Comparison of ENCODE assay signal across 1 cellular context in the genomic region with DNA sequence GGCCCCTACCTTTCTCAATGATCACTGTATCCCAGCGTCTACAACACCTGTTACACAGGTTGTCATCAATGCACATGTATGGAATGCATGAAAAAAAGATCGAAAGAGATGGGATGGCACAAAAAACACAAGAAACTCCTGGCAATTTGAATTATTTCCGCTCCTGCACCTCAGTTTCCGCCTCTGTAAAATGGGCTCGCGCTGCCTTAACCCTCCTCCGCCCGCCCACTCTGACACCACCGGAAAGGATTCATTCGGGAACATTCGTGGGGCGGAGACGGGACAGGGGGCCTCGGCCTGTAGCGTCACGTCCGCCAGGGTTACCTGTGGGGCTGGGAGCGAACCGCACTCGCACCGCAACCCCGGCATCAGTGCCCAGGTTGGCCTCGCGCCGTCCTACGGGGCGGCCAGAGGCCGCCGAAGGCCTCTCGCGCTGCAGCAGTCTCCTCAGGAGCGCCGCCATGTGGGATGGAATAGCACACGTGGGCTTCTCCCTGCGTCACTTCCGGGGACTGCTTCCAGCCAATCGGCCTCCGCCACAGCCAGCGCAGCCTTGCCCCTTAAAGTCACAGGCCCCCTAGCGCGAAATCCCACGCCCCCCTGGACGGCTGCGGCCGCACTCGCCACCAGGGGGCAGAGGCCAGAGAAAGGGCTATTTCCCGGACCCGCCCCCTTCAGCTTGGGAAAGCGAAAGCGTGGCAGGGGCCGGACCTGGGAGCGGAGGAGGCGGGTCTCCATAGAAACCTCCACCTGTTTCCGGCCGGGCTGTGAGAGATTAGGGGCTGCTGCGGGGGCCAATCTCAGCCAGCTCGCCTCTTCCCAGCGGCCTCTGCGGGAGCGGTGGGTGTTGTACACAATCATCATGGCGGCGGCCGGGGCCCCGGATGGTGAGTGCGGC.
TF ChIP-seq lines count a peak whose summit lies in the region.

EARS2 (minus strand) TSS at position 470 of the 898 bp plus-strand sequence; CDS start at position 463, 7 bp downstream.
A gene with protein sequence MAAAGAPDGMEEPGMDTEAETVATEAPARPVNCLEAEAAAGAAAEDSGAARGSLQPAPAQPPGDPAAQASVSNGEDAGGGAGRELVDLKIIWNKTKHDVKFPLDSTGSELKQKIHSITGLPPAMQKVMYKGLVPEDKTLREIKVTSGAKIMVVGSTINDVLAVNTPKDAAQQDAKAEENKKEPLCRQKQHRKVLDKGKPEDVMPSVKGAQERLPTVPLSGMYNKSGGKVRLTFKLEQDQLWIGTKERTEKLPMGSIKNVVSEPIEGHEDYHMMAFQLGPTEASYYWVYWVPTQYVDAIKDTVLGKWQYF (plus strand): TSS at position 847 of the 898 bp plus-strand sequence. CDS start 16 bp downstream, at position 863.

TF ChIP-seq in K562, 482 proteins besides CTCF, POLR2A, EP300 and RAD21 (continued from another document):
- TF ChIP-seq, protein P1, sequence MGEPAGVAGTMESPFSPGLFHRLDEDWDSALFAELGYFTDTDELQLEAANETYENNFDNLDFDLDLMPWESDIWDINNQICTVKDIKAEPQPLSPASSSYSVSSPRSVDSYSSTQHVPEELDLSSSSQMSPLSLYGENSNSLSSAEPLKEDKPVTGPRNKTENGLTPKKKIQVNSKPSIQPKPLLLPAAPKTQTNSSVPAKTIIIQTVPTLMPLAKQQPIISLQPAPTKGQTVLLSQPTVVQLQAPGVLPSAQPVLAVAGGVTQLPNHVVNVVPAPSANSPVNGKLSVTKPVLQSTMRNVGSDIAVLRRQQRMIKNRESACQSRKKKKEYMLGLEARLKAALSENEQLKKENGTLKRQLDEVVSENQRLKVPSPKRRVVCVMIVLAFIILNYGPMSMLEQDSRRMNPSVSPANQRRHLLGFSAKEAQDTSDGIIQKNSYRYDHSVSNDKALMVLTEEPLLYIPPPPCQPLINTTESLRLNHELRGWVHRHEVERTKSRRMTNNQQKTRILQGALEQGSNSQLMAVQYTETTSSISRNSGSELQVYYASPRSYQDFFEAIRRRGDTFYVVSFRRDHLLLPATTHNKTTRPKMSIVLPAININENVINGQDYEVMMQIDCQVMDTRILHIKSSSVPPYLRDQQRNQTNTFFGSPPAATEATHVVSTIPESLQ (CRISPR knock-in tag; IDR thresholded peaks at IDR 0.05): peak; percentile 56; the same call in 1 of the 2 replicates
- TF ChIP-seq KLF16 (IDR thresholded peaks at IDR 0.05): 0 out of 2 replicates have a peak, but pooled peaks have one; percentile 49
- peak; percentile 16 for TF ChIP-seq NFIC (IDR thresholded peaks at IDR 0.05)
